Comparison of ENCODE assay signal across 7 cellular contexts in the genomic region with DNA sequence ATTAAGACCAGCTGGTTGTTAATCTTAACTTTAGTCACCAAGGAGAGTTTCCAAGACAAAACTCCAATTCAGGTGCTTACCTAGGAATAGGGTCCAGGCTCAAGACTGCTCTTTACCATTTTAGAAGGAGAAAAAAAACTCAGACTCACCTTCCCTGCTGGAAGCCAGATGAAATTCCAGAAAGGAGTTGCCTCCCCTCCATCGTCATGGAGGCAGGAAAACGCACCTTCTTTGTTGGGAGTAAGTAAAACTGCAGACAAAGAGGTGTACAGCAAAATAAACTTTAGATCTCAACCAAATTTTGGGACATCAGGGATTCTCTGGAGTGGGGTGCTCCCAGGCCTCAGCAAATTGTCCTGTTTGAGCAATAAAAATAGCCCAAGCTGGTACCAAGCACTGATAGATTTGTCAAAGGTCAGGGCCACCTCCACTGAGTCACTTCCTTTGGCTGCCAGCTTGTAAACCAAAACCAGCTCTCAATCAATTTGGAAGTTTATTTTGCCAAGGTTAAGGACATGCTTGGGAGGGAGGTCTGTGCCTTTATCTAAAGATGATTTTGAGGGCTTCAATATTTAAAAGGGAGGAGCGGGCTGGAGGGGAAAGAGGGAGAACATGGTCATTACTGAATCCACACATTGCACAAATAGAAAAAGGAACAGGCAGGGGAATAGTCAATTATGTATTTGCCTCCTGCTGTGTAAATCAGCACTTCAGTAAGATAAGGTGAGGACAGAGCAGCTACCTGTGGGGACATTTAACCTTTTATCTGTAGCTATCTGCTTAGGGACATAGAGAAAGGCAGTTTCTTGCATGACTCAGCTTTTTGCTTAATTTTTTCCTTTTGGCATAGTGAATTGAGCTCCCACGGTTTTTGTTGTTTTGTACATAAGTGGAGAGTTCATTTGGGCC. TPM values are rescaled to one million over a fixed set of nuclear protein-coding genes. Genes with fewer than 3 reads are reported as not detected.
DNase-seq lines count a peak whose midpoint lies in the region; ATAC-seq and TF ChIP-seq lines count a peak whose summit lies in the region.

No MANE protein-coding gene starts in this region.

- H3K27me3 ChIP-seq in duodenal mucosa (ENCODE audit: control insufficient read depth in 1 of 2, insufficient read depth in 2 of 2, low read length in 2 of 2): no peaks in the 10 kb centered on the region

- H3K27me3 Mint-ChIP-seq in natural killer cell (ENCODE audit: low read depth in 2 of 2): peaks cover 0 to 7% of the 10 kb centered on the region in 2 donors

- H3K27ac ChIP-seq in duodenal mucosa (ENCODE audit: low read depth, low read length): peak overlapping the region; percentile 78

- no peaks in the 10 kb centered on the region for H3K9me3 Mint-ChIP-seq in natural killer cell

- ATAC-seq in natural killer cell (no peak), HG03280 (IDR thresholded peaks at IDR 0.05; ENCODE audit: unreplicated experiment) (no peak)

- H3K4me3 ChIP-seq in duodenal mucosa (ENCODE audit: low read depth in 1 of 2, low read length in 2 of 2): peak overlapping the region; percentile 86 to 95

- H3K9me3 ChIP-seq in duodenal mucosa (ENCODE audit: control insufficient read depth in 1 of 2, low read length in 2 of 2): no peaks in the 10 kb centered on the region

- H3K36me3 Mint-ChIP-seq in natural killer cell: no peaks in the 10 kb centered on the region

- peak overlapping the region; percentile 98 for H3K4me3 Mint-ChIP-seq in natural killer cell

- peak; percentile 7 for DNase-seq in HK-2 (ENCODE audit: unreplicated experiment)
- peak; percentile 34 for DNase-seq in OCI-M1 (lab: John Stamatoyannopoulos, UW)
- no peak for DNase-seq in natural killer cell
- DNase-seq in globus pallidus (ENCODE audit: low spot score): no peak
- no peak for DNase-seq in activated CD4-positive, CD25-positive, alpha-beta regulatory T cell (lab: John Stamatoyannopoulos, UW)

- peak overlapping the region; percentile 72 to 92 for H3K9ac ChIP-seq in duodenal mucosa (ENCODE audit: low read depth in 1 of 2, low read length in 2 of 2)

- peaks cover 30 to 47% of the 10 kb centered on the region in 2 donors for H3K4me1 ChIP-seq in duodenal mucosa (ENCODE audit: control insufficient read depth in 1 of 2, insufficient read depth in 2 of 2, low read length in 2 of 2)

- H3K27ac Mint-ChIP-seq in natural killer cell: peak overlapping the region; percentile 80 to 89

- intact Hi-C loops in natural killer cell (cut with micrococcal nuclease): loop anchor here (5.0 to 10.0 kb wide), 2 partner anchors 135 to 282 kb away; a partner anchor contains a TSS

- H3K36me3 ChIP-seq in duodenal mucosa (ENCODE audit: control insufficient read depth in 1 of 2, insufficient read depth in 2 of 2, low read length in 2 of 2): peaks cover 0 to 3% of the 10 kb centered on the region in 2 donors

- peaks cover 36 to 52% of the 10 kb centered on the region in 2 donors for H3K4me1 Mint-ChIP-seq in natural killer cell

- no peak for TF ChIP-seq CTCF in natural killer cell (IDR thresholded peaks at IDR 0.05)

RNA-seq across cellular contexts. Expression of a gene that starts 1.5 kb away (rescaled TPM):
- 10 to 100 TPM; 25.3 to 33.7 (median 31.4) TPM for total RNA-seq in natural killer cell

Comparison
In these comparisons a context has a peak if more than half of its experiments do, and no peak if none do; other contexts are left out.
1. DNase-seq: peak in HK-2 (single experiment) and OCI-M1 (single experiment); none in natural killer cell (single experiment), globus pallidus (single experiment) and activated CD4-positive, CD25-positive, alpha-beta regulatory T cell (0 of 4).